Comparison of ENCODE assay signal across 8 cellular contexts in the genomic region with DNA sequence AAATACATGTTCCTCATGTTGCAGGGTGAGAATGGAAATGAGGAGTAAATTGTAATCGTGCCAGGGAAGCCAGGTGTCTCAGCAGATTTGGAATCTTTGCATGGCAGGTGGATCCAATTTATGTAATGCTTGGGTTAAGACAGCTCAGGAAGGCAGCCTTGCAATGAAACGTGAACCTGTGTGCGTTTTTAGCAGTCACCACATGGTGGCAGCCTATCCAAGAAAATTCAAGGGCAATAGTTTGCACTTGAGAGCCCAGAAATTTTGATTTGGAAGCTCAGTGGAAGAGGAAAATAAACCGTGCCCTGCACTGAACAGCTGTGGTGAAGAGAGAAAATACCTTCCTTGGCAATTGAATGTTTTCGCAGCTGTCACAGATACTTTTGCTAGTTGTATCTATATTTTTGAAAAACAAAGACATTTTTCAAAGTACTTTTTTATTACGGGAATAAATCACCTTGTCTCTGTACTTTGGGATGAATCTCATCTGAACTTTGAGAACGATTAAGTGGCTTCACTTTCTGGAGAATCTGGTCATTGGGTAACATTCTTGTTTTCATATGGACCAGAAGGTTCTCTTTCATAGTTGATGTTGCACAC. TPM values are rescaled to one million over a fixed set of nuclear protein-coding genes. Genes with fewer than 3 reads are reported as not detected.
DNase-seq lines count a peak whose midpoint lies in the region; ATAC-seq and TF ChIP-seq lines count a peak whose summit lies in the region.

No MANE protein-coding gene starts in this region.

- peak; percentile 56 for DNase-seq in ACHN
- DNase-seq in Jurkat, Clone E6-1 (ENCODE audit: low read depth, low spot score), result peak; percentile 60
- DNase-seq in Peyer's patch, result peak; percentile 22 to 83 (median 68)
- peak; percentile 43 for DNase-seq in activated T-helper 2 cell treated with anti-CD3 and anti-CD28 coated beads, Interferon-gamma antibody, Interleukin-2, Interleukin-4, amounts not matched to agents 10 μg/mL and 5 μg/mL and 100 μg/mL, durations not matched to agents 14 hours and 24 hours and 36 hours (ENCODE audit: low spot score)
- peak; percentile 61 for DNase-seq in foreskin melanocyte
- DNase-seq in osteocyte (ENCODE audit: extremely low spot score, unreplicated experiment), result peak; percentile 87
- peak; percentile 77 for DNase-seq in type B pancreatic cell (ENCODE audit: extremely low spot score, unreplicated experiment)

- peaks cover 64% of the 10 kb centered on the region for H3K36me3 Mint-ChIP-seq in activated T-helper 2 cell treated with anti-CD3 and anti-CD28 coated beads, Interferon-gamma antibody, Interleukin-2, Interleukin-4, amounts not matched to agents 10 μg/mL and 5 μg/mL and 100 μg/mL, durations not matched to agents 14 hours and 24 hours and 36 hours (ENCODE audit: low read depth)
- peaks cover 34% of the 10 kb centered on the region for H3K36me3 Mint-ChIP-seq in osteocyte (ENCODE audit: unreplicated experiment)
- peaks cover 7% of the 10 kb centered on the region for H3K36me3 Mint-ChIP-seq in type B pancreatic cell

- no peak overlapping the region for H3K4me3 Mint-ChIP-seq in activated T-helper 2 cell treated with anti-CD3 and anti-CD28 coated beads, Interferon-gamma antibody, Interleukin-2, Interleukin-4, amounts not matched to agents 10 μg/mL and 5 μg/mL and 100 μg/mL, durations not matched to agents 14 hours and 24 hours and 36 hours (ENCODE audit: low read depth)
- H3K4me3 Mint-ChIP-seq in osteocyte (ENCODE audit: unreplicated experiment) (no peak overlapping the region), type B pancreatic cell (no peak overlapping the region)

- peaks cover 25% of the 10 kb centered on the region for H3K4me1 Mint-ChIP-seq in activated T-helper 2 cell treated with anti-CD3 and anti-CD28 coated beads, Interferon-gamma antibody, Interleukin-2, Interleukin-4, amounts not matched to agents 10 μg/mL and 5 μg/mL and 100 μg/mL, durations not matched to agents 14 hours and 24 hours and 36 hours (ENCODE audit: low read depth)
- H3K4me1 Mint-ChIP-seq in osteocyte (ENCODE audit: unreplicated experiment) (peaks cover 44% of the 10 kb centered on the region), type B pancreatic cell (ENCODE audit: unreplicated experiment) (peaks cover 31% of the 10 kb centered on the region)

- TF ChIP-seq CTCF in Peyer's patch (IDR thresholded peaks at IDR 0.05) (peak; percentile 56 to 89 (median 86)), osteocyte (IDR thresholded peaks at IDR 0.05) (peak; percentile 89), type B pancreatic cell (conservative IDR thresholded peaks at IDR 0.05) (peak; percentile 91)

- in situ Hi-C loops in ACHN (cut with HindIII; ENCODE audit: low pct_ligation_motif_present, low pct_unique_long_range_greater_than_20kb, low sequenced_read_pairs), result no loop called here

- peak; percentile 56 for ATAC-seq in GM18502 (IDR thresholded peaks at IDR 0.05; ENCODE audit: poor library complexity, unreplicated experiment)

- H3K27ac ChIP-seq in Peyer's patch, result no peak overlapping the region

- TF ChIP-seq POLR2A in Peyer's patch (IDR thresholded peaks at IDR 0.05), result no peak

- no peak overlapping the region for H3K4me3 ChIP-seq in Jurkat, Clone E6-1 (ENCODE audit: low read length)
- H3K4me3 ChIP-seq in Peyer's patch, result no peak overlapping the region

- H3K36me3 ChIP-seq in Peyer's patch, result no peaks in the 10 kb centered on the region

- H3K27me3 ChIP-seq in Peyer's patch, result no peaks in the 10 kb centered on the region

- no peak overlapping the region for H3K27ac Mint-ChIP-seq in activated T-helper 2 cell treated with anti-CD3 and anti-CD28 coated beads, Interferon-gamma antibody, Interleukin-2, Interleukin-4, amounts not matched to agents 10 μg/mL and 5 μg/mL and 100 μg/mL, durations not matched to agents 14 hours and 24 hours and 36 hours
- peak overlapping the region; percentile 75 for H3K27ac Mint-ChIP-seq in osteocyte (ENCODE audit: unreplicated experiment)
- H3K27ac Mint-ChIP-seq in type B pancreatic cell, result no peak overlapping the region

- H3K9me3 ChIP-seq in Peyer's patch, result no peaks in the 10 kb centered on the region

- H3K27me3 Mint-ChIP-seq in activated T-helper 2 cell treated with anti-CD3 and anti-CD28 coated beads, Interferon-gamma antibody, Interleukin-2, Interleukin-4, amounts not matched to agents 10 μg/mL and 5 μg/mL and 100 μg/mL, durations not matched to agents 14 hours and 24 hours and 36 hours (ENCODE audit: low read depth), result no peaks in the 10 kb centered on the region
- H3K27me3 Mint-ChIP-seq in osteocyte (ENCODE audit: unreplicated experiment) (no peaks in the 10 kb centered on the region), type B pancreatic cell (no peaks in the 10 kb centered on the region)

- intact Hi-C loops in activated T-helper 2 cell treated with anti-CD3 and anti-CD28 coated beads, Interferon-gamma antibody, Interleukin-2, Interleukin-4, amounts not matched to agents 10 μg/mL and 5 μg/mL and 100 μg/mL, durations not matched to agents 14 hours and 24 hours and 36 hours (cut with micrococcal nuclease), result loop anchor here (2.0 kb wide), 2 partner anchors 433 to 443 kb away; no protein-coding TSS in a partner anchor

- H3K4me1 ChIP-seq in Peyer's patch, result no peaks in the 10 kb centered on the region

- H3K9me3 Mint-ChIP-seq in activated T-helper 2 cell treated with anti-CD3 and anti-CD28 coated beads, Interferon-gamma antibody, Interleukin-2, Interleukin-4, amounts not matched to agents 10 μg/mL and 5 μg/mL and 100 μg/mL, durations not matched to agents 14 hours and 24 hours and 36 hours, result no peaks in the 10 kb centered on the region
- H3K9me3 Mint-ChIP-seq in osteocyte (ENCODE audit: unreplicated experiment), result no peaks in the 10 kb centered on the region
- no peaks in the 10 kb centered on the region for H3K9me3 Mint-ChIP-seq in type B pancreatic cell

RNA-seq across cellular contexts. Expression of a gene that starts 26.5 kb away (rescaled TPM):
- polyA plus RNA-seq in Jurkat, Clone E6-1 (2012; ENCODE audit: insufficient read depth, insufficient read length), result 63.9 TPM
- total RNA-seq in Peyer's patch, result 10 to 100 TPM in 1 of 4 donors, 1 to 10 TPM in 3; 4.3 to 23.1 (median 4.7) TPM
- 92.2 and 93.4 TPM in 2 replicates for total RNA-seq in activated T-helper 2 cell treated with anti-CD3 and anti-CD28 coated beads, Interferon-gamma antibody, Interleukin-2, Interleukin-4, amounts not matched to agents 10 μg/mL and 5 μg/mL and 100 μg/mL, durations not matched to agents 14 hours and 24 hours and 36 hours
- 63.2 and 67.0 TPM in 2 replicates for total RNA-seq in osteocyte
- 25.3 and 28.1 TPM in 2 replicates for total RNA-seq in type B pancreatic cell (ENCODE audit: low replicate concordance)
